In genomic region chr7:104900525-104900924, GRCh38 we compare ENCODE assay signal across 22 cellular contexts.
DNase-seq lines count a peak whose midpoint lies in the region; ATAC-seq and TF ChIP-seq lines count a peak whose summit lies in the region.
"Had no signal": no experiment of that assay in that cellular context is flagged by ENCODE, and none has a peak within 500 bp of the region (broad histone marks: within the 10 kb centered on the region; RNA-seq: fewer than 3 reads in every experiment).

No MANE protein-coding gene starts in this region.

- H3K4me2 ChIP-seq in neural progenitor cell, result peak overlapping the region; percentile 4

- H3K36me3 Mint-ChIP-seq in neural progenitor cell, result peaks cover 2% of the 10 kb centered on the region

- no peaks in the 10 kb centered on the region for H3F3A ChIP-seq in neural progenitor cell (ENCODE audit: low read depth)

- H3K4me1 Mint-ChIP-seq in neural progenitor cell, result peaks cover 29% of the 10 kb centered on the region

- intact Hi-C loops in dorsolateral prefrontal cortex (cut with DNase I), result loop anchor here (2.0 to 10.0 kb wide), 3 partner anchors 18 to 56 kb away; no protein-coding TSS in a partner anchor

- H3K4me3 Mint-ChIP-seq in neural progenitor cell, result no peak overlapping the region
- H3K4me3 Mint-ChIP-seq: activated naive CD4-positive, alpha-beta T cell treated with anti-CD3 and anti-CD28 coated beads for 36 hours; activated T-cell treated with anti-CD3 and anti-CD28 coated beads, Interleukin-2, amount 50 U/mL, for 72 hours had no signal

- peak overlapping the region in 58 of 59 donors; percentile 23 to 97 (median 90) for H3K27ac ChIP-seq in dorsolateral prefrontal cortex
- no peak overlapping the region for H3K27ac ChIP-seq in neural progenitor cell
- H3K27ac ChIP-seq: C4-2B, left lung, prostate gland had no signal

- ATAC-seq in HG02973 (IDR thresholded peaks at IDR 0.05; ENCODE audit: unreplicated experiment), result no peak
- no peak for ATAC-seq in GM18858 (IDR thresholded peaks at IDR 0.05; ENCODE audit: unreplicated experiment)
- ATAC-seq: activated T-cell treated with anti-CD3 and anti-CD28 coated beads, Interleukin-2, amount 50 U/mL, for 72 hours; K562; left lung had no signal

- no peak overlapping the region for H2AFZ ChIP-seq in neural progenitor cell (replicated peaks)

- H3K79me2 ChIP-seq in neural progenitor cell (ENCODE audit: low read depth), result no peaks in the 10 kb centered on the region

- H4K20me1 ChIP-seq in neural progenitor cell (ENCODE audit: low read depth), result no peaks in the 10 kb centered on the region

- no peak overlapping the region for H3K9ac ChIP-seq in neural progenitor cell

- peaks cover 13% of the 10 kb centered on the region for H3K4me1 ChIP-seq in neural progenitor cell
- H3K4me1 ChIP-seq: prostate gland had no signal

- no peaks in the 10 kb centered on the region for H3K36me3 ChIP-seq in neural progenitor cell
- H3K36me3 ChIP-seq: left lung, MG63, prostate gland had no signal

- H3K27me3 ChIP-seq in dorsolateral prefrontal cortex (no peaks in the 10 kb centered on the region), neural progenitor cell (peaks cover 3% of the 10 kb centered on the region)
- H3K27me3 ChIP-seq: left lung, MG63 had no signal

- peaks cover 2% of the 10 kb centered on the region for H3K9me3 Mint-ChIP-seq in neural progenitor cell
- H3K9me3 Mint-ChIP-seq: activated naive CD4-positive, alpha-beta T cell treated with anti-CD3 and anti-CD28 coated beads for 36 hours; activated T-cell treated with anti-CD3 and anti-CD28 coated beads, Interleukin-2, amount 50 U/mL, for 72 hours had no signal

- DNase-seq in Ammon's horn (ENCODE audit: low spot score) (peak; percentile 73), HuH-7.5 (ENCODE audit: low spot score) (peak; percentile 16), dorsolateral prefrontal cortex (no peak), neural progenitor cell (ENCODE audit: low spot score) (peak; percentile 38), kidney glomerular epithelial cell (lab: John Stamatoyannopoulos, UW) (no peak), RKO (ENCODE audit: low spot score) (no peak)
- DNase-seq: activated CD4-positive, alpha-beta T cell treated with anti-CD3 and anti-CD28 coated beads for 48 hours; activated naive CD4-positive, alpha-beta T cell treated with anti-CD3 and anti-CD28 coated beads for 36 hours; activated T-cell treated with anti-CD3 and anti-CD28 coated beads, Interleukin-2, amount 50 U/mL, for 72 hours; amniotic stem cell; dermis blood vessel endothelial cell; left lung; MG63; NCI-H1694 treated with DMSO at 0.1 percent for 48 hours; NCI-H446; stimulated activated CD4-positive, alpha-beta T cell treated with anti-CD3 and anti-CD28 coated beads, Interleukin-4, amount 100 ng/mL, for 24 hours; T-helper 2 cell had no signal

- H3K27ac Mint-ChIP-seq in neural progenitor cell, result peak overlapping the region; percentile 47
- H3K27ac Mint-ChIP-seq: activated naive CD4-positive, alpha-beta T cell treated with anti-CD3 and anti-CD28 coated beads for 36 hours; activated T-cell treated with anti-CD3 and anti-CD28 coated beads, Interleukin-2, amount 50 U/mL, for 72 hours had no signal

- no peaks in the 10 kb centered on the region for H3K9me3 ChIP-seq in neural progenitor cell (ENCODE audit: low read depth)
- H3K9me3 ChIP-seq: left lung, MG63, prostate gland had no signal

- H3K4me3 ChIP-seq in dorsolateral prefrontal cortex (peak overlapping the region in 7 of 59 donors; percentile 4 to 43 (median 14)), neural progenitor cell (no peak overlapping the region)
- H3K4me3 ChIP-seq: K562, left lung, MG63, prostate gland had no signal

- TF ChIP-seq CTCF in dorsolateral prefrontal cortex (IDR thresholded peaks at IDR 0.05 in 54 of 56, conservative IDR thresholded peaks at IDR 0.05 in 2 of 56; ENCODE audit: low read depth in 1 of 56, partially characterized antibody in 56 of 56) (peak in 4 of 56 donors; percentile 5 to 20 (median 6)), neural progenitor cell (IDR thresholded peaks at IDR 0.05) (no peak)

- peaks cover 2% of the 10 kb centered on the region for H3K27me3 Mint-ChIP-seq in neural progenitor cell (ENCODE audit: insufficient read depth, low read depth)

Comparison
In these comparisons a context has a peak if more than half of its experiments do, and no peak if none do; other contexts are left out.
1. DNase-seq: peak in Ammon's horn (single experiment), HuH-7.5 (single experiment) and neural progenitor cell (single experiment); none in dorsolateral prefrontal cortex (0 of 10), kidney glomerular epithelial cell (single experiment) and RKO (single experiment).